8 cellular contexts compared by ENCODE assay signal in the genomic region with DNA sequence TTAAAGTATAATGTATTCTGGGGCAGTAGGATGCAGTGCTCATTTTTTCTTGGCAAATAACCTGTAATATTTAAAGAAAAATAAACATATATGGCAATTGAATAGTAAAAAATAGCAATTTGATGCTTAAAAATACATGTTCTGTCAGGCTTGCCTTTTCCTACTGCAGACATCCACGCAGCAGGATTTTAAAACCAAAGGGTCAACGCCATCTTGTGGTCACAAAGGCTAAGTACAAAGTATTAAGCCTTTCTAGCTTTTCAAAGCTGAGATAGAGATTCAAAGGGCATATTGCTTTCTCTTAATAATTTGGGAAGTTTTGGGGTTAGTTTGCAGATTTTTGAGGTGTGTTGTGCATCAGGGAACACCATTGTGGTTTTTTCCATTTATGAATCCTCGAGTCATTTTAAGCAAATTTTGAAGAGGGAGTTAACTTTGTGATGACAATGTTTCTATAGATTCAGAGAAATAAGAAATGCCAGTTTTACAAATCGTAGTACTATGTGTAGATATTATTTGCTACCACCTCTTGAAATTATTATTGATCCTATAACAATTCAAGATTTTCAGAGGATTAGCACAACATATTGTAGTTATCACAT.
DNase-seq lines count a peak whose midpoint lies in the region; ATAC-seq and TF ChIP-seq lines count a peak whose summit lies in the region.

No MANE protein-coding gene starts in this region.

- H3K4me1 ChIP-seq in tibial artery: no peaks in the 10 kb centered on the region

- H3K27me3 ChIP-seq in tibial artery: no peaks in the 10 kb centered on the region

- H3K9me3 ChIP-seq in tibial artery: no peaks in the 10 kb centered on the region

- peak; percentile 45 for DNase-seq in D341Med (ENCODE audit: low spot score)
- peak; percentile 45 for DNase-seq in NCI-H2196 (lab: John Stamatoyannopoulos, UW; ENCODE audit: unreplicated experiment)
- peak; percentile 58 for DNase-seq in astrocyte of the spinal cord (ENCODE audit: low read depth, low spot score)
- peak; percentile 52 for DNase-seq in iris pigment epithelial cell (ENCODE audit: low read depth)
- DNase-seq in tibial artery: no peak

- ATAC-seq in GM18907 (IDR thresholded peaks at IDR 0.05; ENCODE audit: unreplicated experiment) (peak; percentile 87), HG03066 (IDR thresholded peaks at IDR 0.05; ENCODE audit: low read depth, unreplicated experiment) (peak; percentile 87), GM19455 (IDR thresholded peaks at IDR 0.05; ENCODE audit: unreplicated experiment) (no peak)

- intact Hi-C loops in tibial artery (cut with DNase I; ENCODE audit: low total_unique reads): loop anchor here (5.0 kb wide), 1 partner anchor 1417 kb away; no protein-coding TSS in a partner anchor

- in situ Hi-C loops in astrocyte of the spinal cord (cut with HindIII; ENCODE audit: low sequenced_read_pairs): no loop called here

- no peak overlapping the region for H3K27ac ChIP-seq in tibial artery

- no peak overlapping the region for H3K4me3 ChIP-seq in astrocyte of the spinal cord (ENCODE audit: low read depth, low read length)
- no peak overlapping the region for H3K4me3 ChIP-seq in tibial artery

- TF ChIP-seq CTCF in astrocyte of the spinal cord (IDR thresholded peaks at IDR 0.05; ENCODE audit: low read depth, low read length) (peak; percentile 78), tibial artery (IDR thresholded peaks at IDR 0.05) (peak; percentile 61 to 62)

- H3K36me3 ChIP-seq in tibial artery: no peaks in the 10 kb centered on the region

Comparison
In these comparisons a context has a peak if more than half of its experiments do, and no peak if none do; other contexts are left out.
1. DNase-seq: peak in D341Med (single experiment), NCI-H2196 (single experiment), astrocyte of the spinal cord (single experiment) and iris pigment epithelial cell (single experiment); none in tibial artery (0 of 2).